In genomic region chr1:32147799-32148198, GRCh38 we compare ENCODE assay signal across 1 cellular context. TPM values are rescaled to one million over a fixed set of nuclear protein-coding genes. Genes with fewer than 3 reads are reported as not detected.
"Had no signal": no experiment of that assay in that cellular context is flagged by ENCODE, and none has a peak within 500 bp of the region (broad histone marks: within the 10 kb centered on the region; RNA-seq: fewer than 3 reads in every experiment).

No MANE protein-coding gene starts in this region.

RNA-seq across cellular contexts. Expression of gene IQCC, which starts 57.7 kb away (rescaled TPM):
- total RNA-seq: ascending aorta had no signal
